Comparison of ENCODE assay signal across 11 cellular contexts in the genomic region with DNA sequence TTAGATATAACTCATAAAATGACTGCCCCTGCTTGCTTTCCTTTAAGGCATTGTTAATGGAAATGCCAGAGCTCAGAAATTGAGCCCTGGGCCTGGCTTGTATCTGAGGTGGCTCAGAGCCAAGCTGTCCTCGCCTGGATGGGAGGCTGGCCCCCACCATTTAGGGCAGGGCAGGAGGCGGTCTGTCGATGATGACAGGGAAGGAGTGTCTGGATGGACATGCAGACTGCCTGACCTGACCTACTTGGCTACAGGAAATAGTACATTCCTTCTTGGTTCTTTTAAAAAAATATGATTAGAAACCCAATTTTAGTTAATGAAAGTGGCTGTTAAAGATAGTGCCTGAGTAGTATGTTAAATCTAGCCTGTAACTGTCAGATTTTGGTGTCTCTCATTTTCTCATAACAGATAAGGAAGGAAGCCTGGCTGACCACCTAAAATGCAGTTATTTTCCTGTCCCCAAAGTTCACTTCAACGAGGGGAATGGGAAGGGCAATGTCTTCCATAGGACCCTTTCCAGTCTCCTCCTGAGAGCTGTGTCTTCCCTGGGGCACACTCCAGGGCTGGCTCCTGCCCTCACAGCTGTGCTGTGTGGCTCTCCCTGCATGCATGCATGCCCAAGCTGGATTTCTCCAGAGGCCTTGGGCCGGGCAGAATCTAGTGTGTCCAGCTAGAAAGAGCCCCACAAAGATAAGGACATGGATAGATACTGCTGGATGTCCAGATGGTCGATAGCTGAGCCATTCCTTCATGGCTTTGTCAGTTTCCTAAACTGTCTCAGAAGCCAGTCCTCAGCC. TPM values are rescaled to one million over a fixed set of nuclear protein-coding genes. Genes with fewer than 3 reads are reported as not detected.
A peak's percentile ranks its signal among the peaks of the same experiment; 100 is the strongest.
DNase-seq lines count a peak whose midpoint lies in the region; ATAC-seq and TF ChIP-seq lines count a peak whose summit lies in the region.
"Had no signal": no experiment of that assay in that cellular context is flagged by ENCODE, and none has a peak within 500 bp of the region (broad histone marks: within the 10 kb centered on the region; RNA-seq: fewer than 3 reads in every experiment).

No MANE protein-coding gene starts in this region.

- H4K20me1 ChIP-seq in GM23338 (replicated peaks; ENCODE audit: insufficient read depth) = no peaks in the 10 kb centered on the region; the same call in 1 of the 2 replicates

- H3K4me3 Mint-ChIP-seq in stimulated activated effector memory CD8-positive, alpha-beta T cell treated with anti-CD3 and anti-CD28 coated beads, Interleukin-12 subunit alpha, Interleukin-12 subunit beta, amount 100 ng/mL, for 72 hours = no peak overlapping the region
- no peak overlapping the region for H3K4me3 Mint-ChIP-seq in GM23338
- H3K4me3 Mint-ChIP-seq: stimulated activated naive CD8-positive, alpha-beta T cell treated with anti-CD3 and anti-CD28 coated beads, Interleukin-15, Interleukin-2, amounts not matched to agents 100 ng/mL and 50 ng/mL, for 24 hours had no signal

- no peak overlapping the region for H3K4me2 ChIP-seq in GM23338

- H3K4me3 ChIP-seq in choroid plexus epithelial cell (ENCODE audit: low read depth, low read length) (no peak overlapping the region), GM23338 (no peak overlapping the region)

- H3K36me3 ChIP-seq in GM23338 (ENCODE audit: insufficient read depth) = no peaks in the 10 kb centered on the region

- peaks cover 61% of the 10 kb centered on the region for H3K36me3 Mint-ChIP-seq in stimulated activated effector memory CD8-positive, alpha-beta T cell treated with anti-CD3 and anti-CD28 coated beads, Interleukin-12 subunit alpha, Interleukin-12 subunit beta, amount 100 ng/mL, for 72 hours
- H3K36me3 Mint-ChIP-seq in GM23338 (ENCODE audit: low read depth) = peaks cover 18% of the 10 kb centered on the region; the same call in 2 of the 3 replicates

- no peaks in the 10 kb centered on the region for H3K9me2 ChIP-seq in GM23338 (ENCODE audit: insufficient read depth)

- H2AFZ ChIP-seq in GM23338 = no peak overlapping the region
- H2AFZ ChIP-seq: parathyroid adenoma had no signal

- H3K27me3 Mint-ChIP-seq in GM23338 (ENCODE audit: insufficient read depth, low read depth, poor library complexity) = no peaks in the 10 kb centered on the region
- H3K27me3 Mint-ChIP-seq: stimulated activated naive CD8-positive, alpha-beta T cell treated with anti-CD3 and anti-CD28 coated beads, Interleukin-15, Interleukin-2, amounts not matched to agents 100 ng/mL and 50 ng/mL, for 24 hours had no signal

- DNase-seq in HT-29 (ENCODE audit: low spot score) = peak; percentile 15
- DNase-seq in choroid plexus epithelial cell (ENCODE audit: low read depth) = peak; percentile 96
- peak; percentile 84 to 85 for DNase-seq in left colon
- no peak for DNase-seq in stimulated activated effector memory CD8-positive, alpha-beta T cell treated with anti-CD3 and anti-CD28 coated beads, Interleukin-12 subunit alpha, Interleukin-12 subunit beta, amount 100 ng/mL, for 72 hours (ENCODE audit: low spot score in 2 of 2)
- DNase-seq in SHP77 treated with DMSO at 0.1 percent for 48 hours (lab: John Stamatoyannopoulos, UW) = no peak
- no peak for DNase-seq in DMS114 treated with DMSO at 0.1 percent for 48 hours (lab: John Stamatoyannopoulos, UW; ENCODE audit: unreplicated experiment)
- no peak for DNase-seq in GM23338 (ENCODE audit: low spot score)
- no peak for DNase-seq in T-helper 9 cell
- DNase-seq: NCI-H1436 had no signal

- intact Hi-C loops in left colon (cut with DNase I, micrococcal nuclease) = no loop called here

- no peaks in the 10 kb centered on the region for H3K4me1 ChIP-seq in GM23338 (ENCODE audit: insufficient read depth)

- TF ChIP-seq CTCF in choroid plexus epithelial cell (conservative IDR thresholded peaks at IDR 0.05; ENCODE audit: low read depth, low read length) = no peak
- TF ChIP-seq CTCF in GM23338 (conservative IDR thresholded peaks at IDR 0.05; ENCODE audit: low read depth in 2 of 2) = no peak

- peak; percentile 93 for ATAC-seq in left colon
- ATAC-seq in stimulated activated effector memory CD8-positive, alpha-beta T cell treated with anti-CD3 and anti-CD28 coated beads, Interleukin-12 subunit alpha, Interleukin-12 subunit beta, amount 100 ng/mL, for 72 hours = no peak
- no peak for ATAC-seq in GM23338

- H3K9me3 Mint-ChIP-seq in stimulated activated effector memory CD8-positive, alpha-beta T cell treated with anti-CD3 and anti-CD28 coated beads, Interleukin-12 subunit alpha, Interleukin-12 subunit beta, amount 100 ng/mL, for 72 hours = no peaks in the 10 kb centered on the region
- H3K9me3 Mint-ChIP-seq in GM23338 = no peaks in the 10 kb centered on the region
- H3K9me3 Mint-ChIP-seq: stimulated activated naive CD8-positive, alpha-beta T cell treated with anti-CD3 and anti-CD28 coated beads, Interleukin-15, Interleukin-2, amounts not matched to agents 100 ng/mL and 50 ng/mL, for 24 hours had no signal

- no peak overlapping the region for H3K27ac ChIP-seq in GM23338 (ENCODE audit: low read depth)
- H3K27ac ChIP-seq: parathyroid adenoma had no signal

- H3K79me2 ChIP-seq in GM23338 (replicated peaks; ENCODE audit: insufficient read depth) = no peaks in the 10 kb centered on the region

- peak overlapping the region; percentile 17 for H3K27ac Mint-ChIP-seq in stimulated activated effector memory CD8-positive, alpha-beta T cell treated with anti-CD3 and anti-CD28 coated beads, Interleukin-12 subunit alpha, Interleukin-12 subunit beta, amount 100 ng/mL, for 72 hours
- H3K27ac Mint-ChIP-seq in GM23338 = no peak overlapping the region
- H3K27ac Mint-ChIP-seq: stimulated activated naive CD8-positive, alpha-beta T cell treated with anti-CD3 and anti-CD28 coated beads, Interleukin-15, Interleukin-2, amounts not matched to agents 100 ng/mL and 50 ng/mL, for 24 hours had no signal

- H3K27me3 ChIP-seq in GM23338 (ENCODE audit: insufficient read depth) = no peaks in the 10 kb centered on the region

- no peaks in the 10 kb centered on the region for H3F3A ChIP-seq in GM23338 (replicated peaks; ENCODE audit: low read depth)

- H3K4me1 Mint-ChIP-seq in stimulated activated effector memory CD8-positive, alpha-beta T cell treated with anti-CD3 and anti-CD28 coated beads, Interleukin-12 subunit alpha, Interleukin-12 subunit beta, amount 100 ng/mL, for 72 hours = no peaks in the 10 kb centered on the region
- no peaks in the 10 kb centered on the region for H3K4me1 Mint-ChIP-seq in GM23338

TF ChIP-seq in GM23338, 12 proteins besides CTCF, POLR2A, EP300 and RAD21 (continues in another document):
- no peak for TF ChIP-seq EZH2 (IDR thresholded peaks at IDR 0.05; ENCODE audit: low read depth, unreplicated experiment)
- no peak for TF ChIP-seq NANOG (IDR thresholded peaks at IDR 0.05; ENCODE audit: borderline replicate concordance)
- no peak for TF ChIP-seq CREB1 (CRISPR knock-in tag; IDR thresholded peaks at IDR 0.05; ENCODE audit: low read depth)
- no peak for TF ChIP-seq ZNF331 (CRISPR knock-in tag; IDR thresholded peaks at IDR 0.05; ENCODE audit: low read depth)

RNA-seq across cellular contexts. Expression of a gene that starts 42.3 kb away (rescaled TPM):
- total RNA-seq in HT-29 (2014; rRNA removed; shearing (Covaris generic)) = 566 and 576 TPM in 2 replicates
- 100 to 1,000 TPM; 212 to 216 TPM for total RNA-seq in left colon
- total RNA-seq in GM23338 (2014; rRNA removed; shearing (Covaris generic)) = 64.9 and 81.6 TPM in 2 replicates
- polyA plus RNA-seq in GM23338 (2016; fragmentation: Nextera tagmentation; extraction: Ambion mirVana) = 50.5 and 64.9 TPM in 2 replicates

Comparison
In these comparisons a context has a peak if more than half of its experiments do, and no peak if none do; other contexts are left out.
1. DNase-seq: peak in HT-29 (single experiment), choroid plexus epithelial cell (single experiment) and left colon (2 of 2); none in stimulated activated effector memory CD8-positive, alpha-beta T cell treated with anti-CD3 and anti-CD28 coated beads, Interleukin-12 subunit alpha, Interleukin-12 subunit beta, amount 100 ng/mL, for 72 hours (0 of 2), SHP77 treated with DMSO at 0.1 percent for 48 hours (single experiment), DMS114 treated with DMSO at 0.1 percent for 48 hours (single experiment), GM23338 (single experiment) and T-helper 9 cell (single experiment).